Comparison of ENCODE assay signal across 1 cellular context in genomic region chr6:137975058-137975940, GRCh38.
TF ChIP-seq lines count a peak whose summit lies in the region.

No MANE protein-coding gene starts in this region.

TF ChIP-seq in WTC11, 78 proteins besides CTCF, POLR2A, EP300 and RAD21 (continued from another document):
- no peak for TF ChIP-seq ATF6 (CRISPR knock-in tag; IDR thresholded peaks at IDR 0.05)
- TF ChIP-seq ZNF423 (CRISPR knock-in tag; IDR thresholded peaks at IDR 0.05), result no peak
- no peak for TF ChIP-seq ARID4B (CRISPR knock-in tag; IDR thresholded peaks at IDR 0.05; ENCODE audit: borderline replicate concordance)
- no peak for TF ChIP-seq ZNF532 (CRISPR knock-in tag; IDR thresholded peaks at IDR 0.05; ENCODE audit: borderline replicate concordance)
